Comparison of ENCODE assay signal across 8 cellular contexts in the genomic region with DNA sequence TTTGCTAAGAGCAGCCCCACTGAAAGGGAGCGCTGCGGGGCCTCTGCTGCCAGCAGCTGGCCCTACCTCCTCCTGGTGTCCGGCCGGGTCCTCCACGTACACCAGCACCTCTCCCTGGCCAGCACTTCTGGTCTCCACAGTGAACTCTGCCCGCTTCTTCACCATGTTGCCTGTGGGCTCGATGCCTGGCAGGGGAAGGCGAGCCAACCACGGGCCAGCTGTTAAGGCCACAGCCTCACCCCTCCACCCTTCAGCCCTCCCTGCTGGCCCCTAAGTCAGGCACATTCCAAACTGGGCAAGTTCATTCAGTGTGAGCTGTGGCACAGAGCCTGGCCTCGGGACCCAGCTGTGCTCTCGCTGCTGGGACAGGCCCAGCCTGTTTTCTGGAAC. TPM values are rescaled to one million over a fixed set of nuclear protein-coding genes. Genes with fewer than 3 reads are reported as not detected.
A peak's percentile ranks its signal among the peaks of the same experiment; 100 is the strongest.
DNase-seq lines count a peak whose midpoint lies in the region; ATAC-seq and TF ChIP-seq lines count a peak whose summit lies in the region.
"Had no signal": no experiment of that assay in that cellular context is flagged by ENCODE, and none has a peak within 500 bp of the region (broad histone marks: within the 10 kb centered on the region; RNA-seq: fewer than 3 reads in every experiment).

No MANE protein-coding gene starts in this region.

- intact Hi-C loops in CD4-positive, alpha-beta T cell (cut with DNase I, micrococcal nuclease) = no loop called here

- no peaks in the 10 kb centered on the region for H3K9me3 Mint-ChIP-seq in CD4-positive, alpha-beta T cell
- H3K9me3 Mint-ChIP-seq in central memory CD8-positive, alpha-beta T cell = no peaks in the 10 kb centered on the region
- H3K9me3 Mint-ChIP-seq in neural crest cell = no peaks in the 10 kb centered on the region

- ATAC-seq in CD4-positive, alpha-beta T cell (ENCODE audit: poor library complexity) = no peak
- ATAC-seq in central memory CD8-positive, alpha-beta T cell (replicated peaks; ENCODE audit: extremely low read depth, poor library complexity, severe bottlenecking) = no peak
- no peak for ATAC-seq in GM21381 (IDR thresholded peaks at IDR 0.05; ENCODE audit: unreplicated experiment)

- no peaks in the 10 kb centered on the region for H3K27me3 Mint-ChIP-seq in CD4-positive, alpha-beta T cell
- H3K27me3 Mint-ChIP-seq in central memory CD8-positive, alpha-beta T cell = no peaks in the 10 kb centered on the region
- H3K27me3 Mint-ChIP-seq in neural crest cell (ENCODE audit: low read depth) = peaks cover 9% of the 10 kb centered on the region

- CTCF ChIA-PET in CD4-positive, alpha-beta T cell (lab: Charles Lee) = no interaction called here

- POLR2A ChIA-PET in CD4-positive, alpha-beta T cell (lab: Charles Lee) = interaction anchor here (0.8 kb wide), 1 partner anchor 31 kb away, joined by 3 read pairs; no protein-coding TSS in a partner anchor

- in situ Hi-C loops in KBM-7 (cut with MboI; ENCODE audit: low pct_unique_long_range_greater_than_20kb, low sequenced_read_pairs) = no loop called here

- peaks cover 9% of the 10 kb centered on the region for H3K4me1 Mint-ChIP-seq in CD4-positive, alpha-beta T cell (ENCODE audit: low read depth)
- H3K4me1 Mint-ChIP-seq in central memory CD8-positive, alpha-beta T cell = peaks cover 7% of the 10 kb centered on the region
- no peaks in the 10 kb centered on the region for H3K4me1 Mint-ChIP-seq in neural crest cell

- H3K27ac ChIP-seq in CD4-positive, alpha-beta T cell (ENCODE audit: low read depth, low read length) = peak overlapping the region; percentile 96

- peaks cover 59% of the 10 kb centered on the region for H3K36me3 Mint-ChIP-seq in CD4-positive, alpha-beta T cell (ENCODE audit: low read depth)
- peaks cover 81% of the 10 kb centered on the region for H3K36me3 Mint-ChIP-seq in central memory CD8-positive, alpha-beta T cell (ENCODE audit: insufficient read depth)
- H3K36me3 Mint-ChIP-seq in neural crest cell (ENCODE audit: low read depth) = peaks cover 9% of the 10 kb centered on the region

- TF ChIP-seq CTCF in CD4-positive, alpha-beta T cell (IDR thresholded peaks at IDR 0.05) = no peak
- no peak for TF ChIP-seq CTCF in neural crest cell (conservative IDR thresholded peaks at IDR 0.05)

- DNase-seq in CD4-positive, alpha-beta T cell = no peak
- DNase-seq in central memory CD8-positive, alpha-beta T cell (ENCODE audit: low spot score in 2 of 2) = no peak
- DNase-seq in neural crest cell (ENCODE audit: low read depth, low spot score) = no peak
- DNase-seq in T-helper 1 cell = no peak
- DNase-seq in KBM-7 = no peak
- DNase-seq: adrenal gland, T1000 had no signal

- H3K9me3 ChIP-seq in CD4-positive, alpha-beta T cell (ENCODE audit: control insufficient read depth, low read length) = no peaks in the 10 kb centered on the region
- H3K9me3 ChIP-seq: adrenal gland had no signal

- H3K4me3 Mint-ChIP-seq in CD4-positive, alpha-beta T cell = peak overlapping the region; percentile 42
- H3K4me3 Mint-ChIP-seq in central memory CD8-positive, alpha-beta T cell = peak overlapping the region; percentile 37
- peak overlapping the region; percentile 51 for H3K4me3 Mint-ChIP-seq in neural crest cell

- H3K27ac Mint-ChIP-seq in CD4-positive, alpha-beta T cell = peak overlapping the region; percentile 42
- peak overlapping the region; percentile 83 for H3K27ac Mint-ChIP-seq in central memory CD8-positive, alpha-beta T cell (ENCODE audit: low read depth)
- no peak overlapping the region for H3K27ac Mint-ChIP-seq in neural crest cell (ENCODE audit: unreplicated experiment)

- no peaks in the 10 kb centered on the region for H3K27me3 ChIP-seq in CD4-positive, alpha-beta T cell (ENCODE audit: control insufficient read depth, insufficient read depth, low read length)
- H3K27me3 ChIP-seq: adrenal gland had no signal

RNA-seq across cellular contexts. Expression of a gene that starts 7.8 kb away (rescaled TPM):
- total RNA-seq in CD4-positive, alpha-beta T cell = 1,000 to 10,000 TPM; 1,012 to 1,022 TPM
- 786 and 809 TPM in 2 replicates for total RNA-seq in neural crest cell

RNA-seq across cellular contexts. Expression of a gene that starts 12.4 kb away (rescaled TPM):
- 100 to 1,000 TPM; 164 to 178 TPM for total RNA-seq in CD4-positive, alpha-beta T cell
- 54.3 and 56.8 TPM in 2 replicates for total RNA-seq in neural crest cell

RNA-seq across cellular contexts. Expression of a gene that starts 31.5 kb away (rescaled TPM):
- 1,000 to 10,000 TPM; 5,036 to 5,204 TPM for total RNA-seq in CD4-positive, alpha-beta T cell
- total RNA-seq in neural crest cell = 2,853 and 2,857 TPM in 2 replicates

RNA-seq across cellular contexts. Expression of a gene that starts 42.4 kb away (rescaled TPM):
- 10 to 100 TPM; 16.0 to 18.4 TPM for total RNA-seq in CD4-positive, alpha-beta T cell
- total RNA-seq in neural crest cell = 9.3 and 11.5 TPM in 2 replicates

RNA-seq across cellular contexts. Expression of a gene that starts 44.7 kb away (rescaled TPM):
- total RNA-seq in CD4-positive, alpha-beta T cell = 10 to 100 TPM; 72.8 to 78.5 TPM
- 45.7 and 47.1 TPM in 2 replicates for total RNA-seq in neural crest cell
